ENCODE assay signal across 8 cellular contexts in genomic region chr14:39762576-39763401, GRCh38.
DNase-seq lines count a peak whose midpoint lies in the region; ATAC-seq lines count a peak whose summit lies in the region.

No MANE protein-coding gene starts in this region.

- ATAC-seq in GM18520 (IDR thresholded peaks at IDR 0.05; ENCODE audit: unreplicated experiment) (peak; percentile 57), GM21723 (IDR thresholded peaks at IDR 0.05; ENCODE audit: unreplicated experiment) (peak; percentile 60)

- DNase-seq in HuH-7.5 (ENCODE audit: low spot score) (peak; percentile 3), left kidney (ENCODE audit: low read depth, low spot score) (peak; percentile 11), NOMO-1 treated with DMSO at 0.1 percent for 48 hours (lab: John Stamatoyannopoulos, UW; ENCODE audit: unreplicated experiment) (no peak), T-helper 9 cell (no peak), NCI-H446 (lab: John Stamatoyannopoulos, UW) (no peak), GOT3 (lab: John Stamatoyannopoulos, UW) (no peak)

Comparison
In these comparisons a context has a peak if more than half of its experiments do, and no peak if none do; other contexts are left out.
1. DNase-seq: peak in HuH-7.5 (single experiment) and left kidney (single experiment); none in NOMO-1 treated with DMSO at 0.1 percent for 48 hours (single experiment), T-helper 9 cell (single experiment), NCI-H446 (0 of 2) and GOT3 (single experiment).